23 cellular contexts compared by ENCODE assay signal in genomic region chr9:75150512-75150911, GRCh38.
A peak's percentile ranks its signal among the peaks of the same experiment; 100 is the strongest.
DNase-seq lines count a peak whose midpoint lies in the region; ATAC-seq, FAIRE-seq and TF ChIP-seq lines count a peak whose summit lies in the region.
"Had no signal": no experiment of that assay in that cellular context is flagged by ENCODE, and none has a peak within 500 bp of the region (broad histone marks: within the 10 kb centered on the region; RNA-seq: fewer than 3 reads in every experiment).

No MANE protein-coding gene starts in this region.

- peaks cover 3% of the 10 kb centered on the region for H3K9me3 Mint-ChIP-seq in activated CD4-positive, alpha-beta T cell treated with anti-CD3 and anti-CD28 coated beads for 36 hours (ENCODE audit: low read depth)
- H3K9me3 Mint-ChIP-seq: brain had no signal

- H3K36me3 ChIP-seq in KMS-11 (ENCODE audit: insufficient read depth): no peaks in the 10 kb centered on the region
- H3K36me3 ChIP-seq in GM12878 (ENCODE audit: control insufficient read depth in 2 of 2, insufficient read depth in 2 of 2, low read length in 1 of 2): peaks cover 2 to 13% of the 10 kb centered on the region in 2 experiments; a peak in 3 of 4 replicates
- H3K36me3 ChIP-seq in trophoblast cell (ENCODE audit: control insufficient read depth in 1 of 2, insufficient read depth in 2 of 2, low read length in 2 of 2): peaks cover 7 to 9% of the 10 kb centered on the region in 2 experiments

- peak overlapping the region; percentile 36 for H2BK5ac ChIP-seq in trophoblast cell (ENCODE audit: low read depth, low read length, poor library complexity)

- no peak overlapping the region for H3K4me3 Mint-ChIP-seq in activated CD4-positive, alpha-beta T cell treated with anti-CD3 and anti-CD28 coated beads for 36 hours
- H3K4me3 Mint-ChIP-seq: brain had no signal

- TF ChIP-seq EP300 in GM12878 (IDR thresholded peaks at IDR 0.05; ENCODE audit: borderline replicate concordance in 1 of 2, control insufficient read depth in 1 of 2, low read depth in 2 of 2, low read length in 2 of 2): no peak

- H2BK12ac ChIP-seq in trophoblast cell (ENCODE audit: low read length): peak overlapping the region; percentile 81

- RAD21 ChIA-PET in GM12878 (lab: Charles Lee; ENCODE audit: unreplicated experiment): no interaction called here

- H2BK120ac ChIP-seq in trophoblast cell (ENCODE audit: insufficient read depth, low read length, poor library complexity): peak overlapping the region; percentile 67

- no peak for ATAC-seq in activated CD4-positive, alpha-beta T cell treated with anti-CD3 and anti-CD28 coated beads for 36 hours
- ATAC-seq in GM12878: no peak
- ATAC-seq in GM18873 (IDR thresholded peaks at IDR 0.05; ENCODE audit: low FRiP score, unreplicated experiment): no peak
- ATAC-seq: K562 had no signal

- peaks cover 31% of the 10 kb centered on the region for H3K36me3 Mint-ChIP-seq in activated CD4-positive, alpha-beta T cell treated with anti-CD3 and anti-CD28 coated beads for 36 hours (ENCODE audit: low read depth)
- H3K36me3 Mint-ChIP-seq: brain had no signal

- H3K14ac ChIP-seq in trophoblast cell (ENCODE audit: low read length): peak overlapping the region; percentile 77

- H3K79me1 ChIP-seq in trophoblast cell (ENCODE audit: low read length): peaks cover 7% of the 10 kb centered on the region

- in situ Hi-C loops in GM12878 (cut with MboI): no loop called here
- in situ Hi-C loops in GM13976 (cut with MboI; ENCODE audit: low sequenced_read_pairs, unreplicated experiment): no loop called here

- TF ChIP-seq CTCF in KMS-11 (conservative IDR thresholded peaks at IDR 0.05; ENCODE audit: low read depth, low read length) (no peak), GM12878 (IDR thresholded peaks at IDR 0.05 in 2 of 3, conservative IDR thresholded peaks at IDR 0.05 in 1 of 3; ENCODE audit: control insufficient read depth in 2 of 3, extremely low read depth in 1 of 3, insufficient read depth in 1 of 3, low read depth in 3 of 3, low read length in 3 of 3) (no peak), GM13976 (IDR thresholded peaks at IDR 0.05; ENCODE audit: borderline replicate concordance, control extremely low read depth, extremely low read depth, insufficient read depth, missing control alignments) (no peak)

- H3K27me3 Mint-ChIP-seq in activated CD4-positive, alpha-beta T cell treated with anti-CD3 and anti-CD28 coated beads for 36 hours: no peaks in the 10 kb centered on the region
- H3K27me3 Mint-ChIP-seq: brain had no signal

- no peak for DNase-seq in activated CD4-positive, alpha-beta T cell treated with anti-CD3 and anti-CD28 coated beads for 36 hours
- no peak for DNase-seq in activated CD4-positive, alpha-beta T cell treated with anti-CD3 and anti-CD28 coated beads, Interleukin-2, amount 50 U/mL, for 48 hours
- DNase-seq in GM12878 (ENCODE audit: low read depth, low spot score) (no peak), trophoblast cell (no peak), GM13976 (ENCODE audit: low spot score) (no peak), NK-92 (lab: John Stamatoyannopoulos, UW; ENCODE audit: unreplicated experiment) (no peak)
- DNase-seq: 8988T; activated effector memory CD4-positive, alpha-beta T cell treated with anti-CD3 and anti-CD28 coated beads, Interleukin-2, amount 50 U/mL, for 16 hours; dorsolateral prefrontal cortex; NCI-H1048; NCI-H2081; NCI-H526; OCI-M1; SJCRH30; stimulated activated CD4-positive, alpha-beta T cell treated with anti-CD3 and anti-CD28 coated beads, Interleukin-2, amount 100 ng/mL, for 24 hours; testis had no signal

- TF ChIP-seq RAD21 in GM12878 (IDR thresholded peaks at IDR 0.05; ENCODE audit: insufficient read depth, low read depth, low read length): no peak

- H3K27ac ChIP-seq in KMS-11: peak overlapping the region; percentile 93
- no peak overlapping the region for H3K27ac ChIP-seq in GM12878 (ENCODE audit: control insufficient read depth, insufficient read depth)
- H3K27ac ChIP-seq in trophoblast cell (ENCODE audit: low read depth, low read length): peak overlapping the region; percentile 2
- H3K27ac ChIP-seq: C4-2B, dorsolateral prefrontal cortex, right atrium auricular region, SJCRH30, testis had no signal

- H4K12ac ChIP-seq in trophoblast cell (ENCODE audit: low read depth, low read length): no peak overlapping the region

- H3K4ac ChIP-seq in trophoblast cell (ENCODE audit: low read depth, low read length): peak overlapping the region; percentile 37

- H3K4me1 Mint-ChIP-seq in activated CD4-positive, alpha-beta T cell treated with anti-CD3 and anti-CD28 coated beads for 36 hours: peaks cover 77% of the 10 kb centered on the region

- no peak for FAIRE-seq in GM12878 (lab: Jason Lieb, UNC)
- FAIRE-seq: K562, keratinocyte had no signal

- CTCF ChIA-PET in activated CD4-positive, alpha-beta T cell treated with anti-CD3 and anti-CD28 coated beads for 36 hours (lab: Charles Lee): no interaction called here
- CTCF ChIA-PET in GM12878 (lab: Yijun Ruan, JAX): no interaction called here

- peak overlapping the region; percentile 72 for H3K18ac ChIP-seq in trophoblast cell (ENCODE audit: low read length)

- no peaks in the 10 kb centered on the region for H3K27me3 ChIP-seq in KMS-11 (ENCODE audit: insufficient read depth, low read depth)
- H3K27me3 ChIP-seq in GM12878 (replicated peaks in 1 of 2; ENCODE audit: control insufficient read depth in 2 of 2, insufficient read depth in 2 of 2, low read length in 1 of 2): no peaks in the 10 kb centered on the region
- no peaks in the 10 kb centered on the region for H3K27me3 ChIP-seq in trophoblast cell (ENCODE audit: insufficient read depth, low read length)
- H3K27me3 ChIP-seq: dorsolateral prefrontal cortex, right atrium auricular region, SJCRH30, testis had no signal

- H3K9me3 ChIP-seq in GM12878 (replicated peaks; ENCODE audit: control insufficient read depth, insufficient read depth, low read length) (no peaks in the 10 kb centered on the region), trophoblast cell (ENCODE audit: insufficient read depth, low read depth, low read length) (no peaks in the 10 kb centered on the region)
- H3K9me3 ChIP-seq: right atrium auricular region, SJCRH30, testis had no signal

- H3K4me1 ChIP-seq in KMS-11 (ENCODE audit: low read depth, poor library complexity, severe bottlenecking): peaks cover 97% of the 10 kb centered on the region
- peaks cover 9% of the 10 kb centered on the region; the same call in 1 of the 2 replicates for H3K4me1 ChIP-seq in GM12878 (ENCODE audit: control insufficient read depth, insufficient read depth, low read length)
- H3K4me1 ChIP-seq in trophoblast cell (ENCODE audit: control insufficient read depth in 1 of 2, insufficient read depth in 2 of 2, low read length in 2 of 2): peaks cover 5 to 15% of the 10 kb centered on the region in 2 experiments
- H3K4me1 ChIP-seq: testis had no signal

- H4K91ac ChIP-seq in trophoblast cell (ENCODE audit: low read depth, low read length): peak overlapping the region; percentile 79

- WGBS in GM12878 (ENCODE audit: insufficient coverage, insufficient replicate concordance, low lambda C conversion rate, missing lambda C conversion rate): 80% methylated on average over 6 of the region's 6 CpGs
- WGBS in trophoblast cell (ENCODE audit: extremely low coverage, insufficient coverage, insufficient read length): no CpG with 5 or more reads among the region's 6 CpGs

- H3K79me2 ChIP-seq in KMS-11 (ENCODE audit: insufficient read depth, low read depth) (no peaks in the 10 kb centered on the region), GM12878 (ENCODE audit: control insufficient read depth, insufficient read depth, low read length) (no peaks in the 10 kb centered on the region), trophoblast cell (ENCODE audit: control insufficient read depth, insufficient read depth, low read length, poor library complexity) (no peaks in the 10 kb centered on the region)

- H3K4me2 ChIP-seq in KMS-11 (peak overlapping the region; percentile 86; the same call in 1 of the 2 replicates), GM12878 (ENCODE audit: control insufficient read depth, insufficient read depth) (no peak overlapping the region), trophoblast cell (ENCODE audit: low read length) (no peak overlapping the region)

- peak overlapping the region; percentile 87 for H2AK5ac ChIP-seq in trophoblast cell (ENCODE audit: low read length)

- no peak overlapping the region for H2AFZ ChIP-seq in KMS-11 (ENCODE audit: low read depth)
- no peak overlapping the region for H2AFZ ChIP-seq in GM12878 (ENCODE audit: control insufficient read depth, low read depth, low read length)
- no peak overlapping the region for H2AFZ ChIP-seq in trophoblast cell (ENCODE audit: insufficient read depth, low read length, poor library complexity)

- BruUV-seq in GM12878 (replicated peaks; lab: Mats Ljungman, UMichigan): TSS peak; percentile 7

- H4K20me1 ChIP-seq in KMS-11 (ENCODE audit: insufficient read depth): no peaks in the 10 kb centered on the region
- no peaks in the 10 kb centered on the region for H4K20me1 ChIP-seq in GM12878 (ENCODE audit: control insufficient read depth, insufficient read depth)

- H4K8ac ChIP-seq in trophoblast cell (ENCODE audit: low read depth, low read length): peak overlapping the region; percentile 57

- H3K4me3 ChIP-seq in KMS-11 (IDR thresholded peaks at IDR 0.05; ENCODE audit: insufficient read depth, low read depth, low read length) (no peak overlapping the region), GM12878 (no peak overlapping the region), trophoblast cell (ENCODE audit: low read depth, low read length) (no peak overlapping the region)
- H3K4me3 ChIP-seq: dorsolateral prefrontal cortex, K562, right atrium auricular region, SJCRH30, testis had no signal

- H3K27ac Mint-ChIP-seq in activated CD4-positive, alpha-beta T cell treated with anti-CD3 and anti-CD28 coated beads for 36 hours: peak overlapping the region; percentile 87

- POLR2A ChIA-PET in activated CD4-positive, alpha-beta T cell treated with anti-CD3 and anti-CD28 coated beads for 36 hours (lab: Charles Lee): no interaction called here
- POLR2A ChIA-PET in GM12878 (lab: Charles Lee): no interaction called here

- intact Hi-C loops in activated CD4-positive, alpha-beta T cell treated with anti-CD3 and anti-CD28 coated beads for 36 hours (cut with DNase I, micrococcal nuclease): loop anchor here in 1 of 2 experiments (5.0 to 10.0 kb wide), 3 partner anchors 378 to 1427 kb away; no protein-coding TSS in a partner anchor
- intact Hi-C loops in GM12878 (cut with micrococcal nuclease; ENCODE audit: unreplicated experiment): no loop called here

- SMC1A ChIA-PET in GM12878 (lab: Charles Lee; ENCODE audit: uncharacterized antibody, unreplicated experiment): no interaction called here

- H3K9ac ChIP-seq in KMS-11: no peak overlapping the region
- no peak overlapping the region for H3K9ac ChIP-seq in GM12878 (ENCODE audit: control insufficient read depth, insufficient read depth, low read length)
- no peak overlapping the region for H3K9ac ChIP-seq in trophoblast cell (ENCODE audit: low read length)

- H3K23ac ChIP-seq in trophoblast cell (ENCODE audit: low read length): no peak overlapping the region

- TF ChIP-seq POLR2A in GM12878 (IDR thresholded peaks at IDR 0.05; ENCODE audit: low read depth, low read length): no peak

TF ChIP-seq in GM12878, 131 proteins besides CTCF, POLR2A, EP300 and RAD21 (continues in another document):
- TF ChIP-seq JUNB (IDR thresholded peaks at IDR 0.05) (no peak), ZBED1 (IDR thresholded peaks at IDR 0.05; ENCODE audit: borderline replicate concordance) (no peak), KDM1A (IDR thresholded peaks at IDR 0.05; ENCODE audit: borderline replicate concordance) (no peak)
